1 cellular context compared by ENCODE assay signal in genomic region chr18:51195602-51196115, GRCh38.
A peak's percentile ranks its signal among the peaks of the same experiment; 100 is the strongest.
TF ChIP-seq lines count a peak whose summit lies in the region.

No MANE protein-coding gene starts in this region.

TF ChIP-seq in H1, 55 proteins besides CTCF, POLR2A, EP300 and RAD21 (continued from another document):
- TF ChIP-seq POU5F1 (IDR thresholded peaks at IDR 0.05; ENCODE audit: low read depth, low read length) (no peak), GABPA (IDR thresholded peaks at IDR 0.05; ENCODE audit: borderline replicate concordance, insufficient read depth, low read length) (no peak), YY1 (IDR thresholded peaks at IDR 0.05; ENCODE audit: low read depth, low read length) (peak; percentile 72), SIN3A (conservative IDR thresholded peaks at IDR 0.05 in 1 of 2, IDR thresholded peaks at IDR 0.05 in 1 of 2; ENCODE audit: low read depth in 1 of 2, low read length in 2 of 2) (peak in 1 of 2 experiments; percentile 22; a peak in 1 of 4 replicates), EGR1 (IDR thresholded peaks at IDR 0.05; ENCODE audit: borderline replicate concordance, low read depth, low read length) (no peak), TEAD4 (IDR thresholded peaks at IDR 0.05; ENCODE audit: low read depth, low read length) (peak; percentile 57; the same call in 1 of the 2 replicates), NRF1 (IDR thresholded peaks at IDR 0.05; ENCODE audit: low read depth, low read length) (no peak), TAF7 (optimal IDR thresholded peaks at IDR 0.05; ENCODE audit: borderline replicate concordance, low read depth, low read length) (no peak), RFX5 (IDR thresholded peaks at IDR 0.05; ENCODE audit: borderline replicate concordance, low read depth, low read length) (no peak), TAF1 (IDR thresholded peaks at IDR 0.05; ENCODE audit: low read depth, low read length) (peak; percentile 38; the same call in 1 of the 2 replicates), POLR2AphosphoS5 (IDR thresholded peaks at IDR 0.05; ENCODE audit: low read depth, low read length) (peak; percentile 36; the same call in 1 of the 2 replicates), RBBP5 (IDR thresholded peaks at IDR 0.05; ENCODE audit: borderline replicate concordance, low read depth, low read length) (no peak)
- TF ChIP-seq, protein P1, sequence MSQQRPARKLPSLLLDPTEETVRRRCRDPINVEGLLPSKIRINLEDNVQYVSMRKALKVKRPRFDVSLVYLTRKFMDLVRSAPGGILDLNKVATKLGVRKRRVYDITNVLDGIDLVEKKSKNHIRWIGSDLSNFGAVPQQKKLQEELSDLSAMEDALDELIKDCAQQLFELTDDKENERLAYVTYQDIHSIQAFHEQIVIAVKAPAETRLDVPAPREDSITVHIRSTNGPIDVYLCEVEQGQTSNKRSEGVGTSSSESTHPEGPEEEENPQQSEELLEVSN (IDR thresholded peaks at IDR 0.05), result no peak
